Comparison of ENCODE assay signal across 1 cellular context in the genomic region with DNA sequence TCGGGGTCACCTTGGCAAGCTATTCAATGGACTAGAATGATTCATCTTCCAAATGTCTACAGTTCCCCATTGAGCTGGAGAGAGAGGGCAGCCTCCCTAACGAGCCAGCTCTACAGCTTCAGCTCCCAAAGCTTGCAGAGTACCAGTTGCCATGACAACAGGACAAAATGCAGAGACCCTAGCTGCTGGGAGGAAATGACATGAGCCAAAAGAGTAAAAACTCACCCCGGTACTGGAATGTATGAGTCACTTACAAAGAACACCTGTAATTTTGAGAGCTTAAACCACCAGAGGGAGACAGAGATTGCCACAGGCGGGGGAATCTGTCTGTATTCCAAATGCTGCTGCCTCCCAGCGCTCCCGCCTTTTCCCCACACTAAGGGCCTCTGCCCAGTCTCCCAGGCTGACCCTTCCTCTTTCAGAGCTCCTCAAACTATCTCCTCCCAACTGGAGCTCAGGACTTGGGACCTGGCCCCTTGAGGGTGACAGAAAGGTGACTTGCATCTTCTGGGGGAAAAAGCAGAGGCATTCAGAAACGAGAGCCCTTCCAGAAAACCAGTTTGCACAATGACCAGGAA.
TF ChIP-seq lines count a peak whose summit lies in the region.

No MANE protein-coding gene starts in this region.

TF ChIP-seq in GM12878, 131 proteins besides CTCF, POLR2A, EP300 and RAD21 (continued from another document and continues in another):
- TF ChIP-seq, protein P1, sequence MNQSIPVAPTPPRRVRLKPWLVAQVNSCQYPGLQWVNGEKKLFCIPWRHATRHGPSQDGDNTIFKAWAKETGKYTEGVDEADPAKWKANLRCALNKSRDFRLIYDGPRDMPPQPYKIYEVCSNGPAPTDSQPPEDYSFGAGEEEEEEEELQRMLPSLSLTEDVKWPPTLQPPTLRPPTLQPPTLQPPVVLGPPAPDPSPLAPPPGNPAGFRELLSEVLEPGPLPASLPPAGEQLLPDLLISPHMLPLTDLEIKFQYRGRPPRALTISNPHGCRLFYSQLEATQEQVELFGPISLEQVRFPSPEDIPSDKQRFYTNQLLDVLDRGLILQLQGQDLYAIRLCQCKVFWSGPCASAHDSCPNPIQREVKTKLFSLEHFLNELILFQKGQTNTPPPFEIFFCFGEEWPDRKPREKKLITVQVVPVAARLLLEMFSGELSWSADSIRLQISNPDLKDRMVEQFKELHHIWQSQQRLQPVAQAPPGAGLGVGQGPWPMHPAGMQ (IDR thresholded peaks at IDR 0.05; ENCODE audit: borderline replicate concordance): no peak
- TF ChIP-seq IKZF1 (conservative IDR thresholded peaks at IDR 0.05) (no peak; the same call in 1 of the 2 replicates), RCOR1 (conservative IDR thresholded peaks at IDR 0.05; ENCODE audit: low read depth, low read length) (no peak), CREM (IDR thresholded peaks at IDR 0.05; ENCODE audit: low read depth) (peak; percentile 42; the same call in 1 of the 2 replicates), NBN (IDR thresholded peaks at IDR 0.05) (no peak), ZNF217 (IDR thresholded peaks at IDR 0.05) (no peak), RBBP5 (conservative IDR thresholded peaks at IDR 0.05) (no peak), MXI1 (IDR thresholded peaks at IDR 0.05; ENCODE audit: low read depth, low read length) (no peak), CBX3 (IDR thresholded peaks at IDR 0.05; ENCODE audit: borderline replicate concordance, low read depth) (no peak), CEBPB (IDR thresholded peaks at IDR 0.05; ENCODE audit: borderline replicate concordance in 1 of 2, low read depth in 2 of 2, low read length in 2 of 2) (no peak), FOS (IDR thresholded peaks at IDR 0.05; ENCODE audit: borderline replicate concordance, extremely low read depth, insufficient read length) (no peak), TCF12 (IDR thresholded peaks at IDR 0.05; ENCODE audit: low read depth, low read length) (peak; percentile 59; the same call in 1 of the 2 replicates), POLR2AphosphoS5 (IDR thresholded peaks at IDR 0.05; ENCODE audit: low read length) (no peak), CBX5 (IDR thresholded peaks at IDR 0.05; ENCODE audit: low read depth) (no peak), NRF1 (conservative IDR thresholded peaks at IDR 0.05; ENCODE audit: low read depth, low read length) (no peak), MEF2B (IDR thresholded peaks at IDR 0.05; ENCODE audit: partially characterized antibody, poor library complexity, severe bottlenecking) (no peak), ZNF384 (IDR thresholded peaks at IDR 0.05; ENCODE audit: borderline replicate concordance, low read depth, low read length) (no peak), NFXL1 (IDR thresholded peaks at IDR 0.05; ENCODE audit: borderline replicate concordance) (no peak), LARP7 (IDR thresholded peaks at IDR 0.05) (no peak), SMAD1 (IDR thresholded peaks at IDR 0.05; ENCODE audit: low read depth, partially characterized antibody) (no peak), FOXK2 (IDR thresholded peaks at IDR 0.05) (no peak), STAT3 (IDR thresholded peaks at IDR 0.05; ENCODE audit: low read depth, low read length) (no peak), NFIC (IDR thresholded peaks at IDR 0.05; ENCODE audit: low read depth, low read length) (0 out of 2 replicates have a peak, but pooled peaks have one; percentile 34), GABPA (IDR thresholded peaks at IDR 0.05; ENCODE audit: low read depth) (no peak), RFX5 (IDR thresholded peaks at IDR 0.05; ENCODE audit: low read depth, low read length) (0 out of 2 replicates have a peak, but pooled peaks have one; percentile 45), BACH1 (IDR thresholded peaks at IDR 0.05; ENCODE audit: borderline replicate concordance) (no peak), EGR1 (IDR thresholded peaks at IDR 0.05; ENCODE audit: borderline replicate concordance in 1 of 2, low read depth in 2 of 2, low read length in 2 of 2) (no peak)
- TF ChIP-seq, protein P2, sequence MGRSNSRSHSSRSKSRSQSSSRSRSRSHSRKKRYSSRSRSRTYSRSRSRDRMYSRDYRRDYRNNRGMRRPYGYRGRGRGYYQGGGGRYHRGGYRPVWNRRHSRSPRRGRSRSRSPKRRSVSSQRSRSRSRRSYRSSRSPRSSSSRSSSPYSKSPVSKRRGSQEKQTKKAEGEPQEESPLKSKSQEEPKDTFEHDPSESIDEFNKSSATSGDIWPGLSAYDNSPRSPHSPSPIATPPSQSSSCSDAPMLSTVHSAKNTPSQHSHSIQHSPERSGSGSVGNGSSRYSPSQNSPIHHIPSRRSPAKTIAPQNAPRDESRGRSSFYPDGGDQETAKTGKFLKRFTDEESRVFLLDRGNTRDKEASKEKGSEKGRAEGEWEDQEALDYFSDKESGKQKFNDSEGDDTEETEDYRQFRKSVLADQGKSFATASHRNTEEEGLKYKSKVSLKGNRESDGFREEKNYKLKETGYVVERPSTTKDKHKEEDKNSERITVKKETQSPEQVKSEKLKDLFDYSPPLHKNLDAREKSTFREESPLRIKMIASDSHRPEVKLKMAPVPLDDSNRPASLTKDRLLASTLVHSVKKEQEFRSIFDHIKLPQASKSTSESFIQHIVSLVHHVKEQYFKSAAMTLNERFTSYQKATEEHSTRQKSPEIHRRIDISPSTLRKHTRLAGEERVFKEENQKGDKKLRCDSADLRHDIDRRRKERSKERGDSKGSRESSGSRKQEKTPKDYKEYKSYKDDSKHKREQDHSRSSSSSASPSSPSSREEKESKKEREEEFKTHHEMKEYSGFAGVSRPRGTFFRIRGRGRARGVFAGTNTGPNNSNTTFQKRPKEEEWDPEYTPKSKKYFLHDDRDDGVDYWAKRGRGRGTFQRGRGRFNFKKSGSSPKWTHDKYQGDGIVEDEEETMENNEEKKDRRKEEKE (IDR thresholded peaks at IDR 0.05): no peak
- TF ChIP-seq, protein P3, sequence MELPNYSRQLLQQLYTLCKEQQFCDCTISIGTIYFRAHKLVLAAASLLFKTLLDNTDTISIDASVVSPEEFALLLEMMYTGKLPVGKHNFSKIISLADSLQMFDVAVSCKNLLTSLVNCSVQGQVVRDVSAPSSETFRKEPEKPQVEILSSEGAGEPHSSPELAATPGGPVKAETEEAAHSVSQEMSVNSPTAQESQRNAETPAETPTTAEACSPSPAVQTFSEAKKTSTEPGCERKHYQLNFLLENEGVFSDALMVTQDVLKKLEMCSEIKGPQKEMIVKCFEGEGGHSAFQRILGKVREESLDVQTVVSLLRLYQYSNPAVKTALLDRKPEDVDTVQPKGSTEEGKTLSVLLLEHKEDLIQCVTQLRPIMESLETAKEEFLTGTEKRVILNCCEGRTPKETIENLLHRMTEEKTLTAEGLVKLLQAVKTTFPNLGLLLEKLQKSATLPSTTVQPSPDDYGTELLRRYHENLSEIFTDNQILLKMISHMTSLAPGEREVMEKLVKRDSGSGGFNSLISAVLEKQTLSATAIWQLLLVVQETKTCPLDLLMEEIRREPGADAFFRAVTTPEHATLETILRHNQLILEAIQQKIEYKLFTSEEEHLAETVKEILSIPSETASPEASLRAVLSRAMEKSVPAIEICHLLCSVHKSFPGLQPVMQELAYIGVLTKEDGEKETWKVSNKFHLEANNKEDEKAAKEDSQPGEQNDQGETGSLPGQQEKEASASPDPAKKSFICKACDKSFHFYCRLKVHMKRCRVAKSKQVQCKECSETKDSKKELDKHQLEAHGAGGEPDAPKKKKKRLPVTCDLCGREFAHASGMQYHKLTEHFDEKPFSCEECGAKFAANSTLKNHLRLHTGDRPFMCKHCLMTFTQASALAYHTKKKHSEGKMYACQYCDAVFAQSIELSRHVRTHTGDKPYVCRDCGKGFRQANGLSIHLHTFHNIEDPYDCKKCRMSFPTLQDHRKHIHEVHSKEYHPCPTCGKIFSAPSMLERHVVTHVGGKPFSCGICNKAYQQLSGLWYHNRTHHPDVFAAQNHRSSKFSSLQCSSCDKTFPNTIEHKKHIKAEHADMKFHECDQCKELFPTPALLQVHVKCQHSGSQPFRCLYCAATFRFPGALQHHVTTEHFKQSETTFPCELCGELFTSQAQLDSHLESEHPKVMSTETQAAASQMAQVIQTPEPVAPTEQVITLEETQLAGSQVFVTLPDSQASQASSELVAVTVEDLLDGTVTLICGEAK (IDR thresholded peaks at IDR 0.05; ENCODE audit: borderline replicate concordance): no peak
- TF ChIP-seq, protein P4, sequence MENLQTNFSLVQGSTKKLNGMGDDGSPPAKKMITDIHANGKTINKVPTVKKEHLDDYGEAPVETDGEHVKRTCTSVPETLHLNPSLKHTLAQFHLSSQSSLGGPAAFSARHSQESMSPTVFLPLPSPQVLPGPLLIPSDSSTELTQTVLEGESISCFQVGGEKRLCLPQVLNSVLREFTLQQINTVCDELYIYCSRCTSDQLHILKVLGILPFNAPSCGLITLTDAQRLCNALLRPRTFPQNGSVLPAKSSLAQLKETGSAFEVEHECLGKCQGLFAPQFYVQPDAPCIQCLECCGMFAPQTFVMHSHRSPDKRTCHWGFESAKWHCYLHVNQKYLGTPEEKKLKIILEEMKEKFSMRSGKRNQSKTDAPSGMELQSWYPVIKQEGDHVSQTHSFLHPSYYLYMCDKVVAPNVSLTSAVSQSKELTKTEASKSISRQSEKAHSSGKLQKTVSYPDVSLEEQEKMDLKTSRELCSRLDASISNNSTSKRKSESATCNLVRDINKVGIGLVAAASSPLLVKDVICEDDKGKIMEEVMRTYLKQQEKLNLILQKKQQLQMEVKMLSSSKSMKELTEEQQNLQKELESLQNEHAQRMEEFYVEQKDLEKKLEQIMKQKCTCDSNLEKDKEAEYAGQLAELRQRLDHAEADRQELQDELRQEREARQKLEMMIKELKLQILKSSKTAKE (IDR thresholded peaks at IDR 0.05; ENCODE audit: low read depth, poor library complexity, severe bottlenecking): no peak
- TF ChIP-seq, protein P5, sequence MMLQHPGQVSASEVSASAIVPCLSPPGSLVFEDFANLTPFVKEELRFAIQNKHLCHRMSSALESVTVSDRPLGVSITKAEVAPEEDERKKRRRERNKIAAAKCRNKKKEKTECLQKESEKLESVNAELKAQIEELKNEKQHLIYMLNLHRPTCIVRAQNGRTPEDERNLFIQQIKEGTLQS (IDR thresholded peaks at IDR 0.05; ENCODE audit: borderline replicate concordance, extremely low read depth, low read depth, low read length): no peak
- TF ChIP-seq, protein P6, sequence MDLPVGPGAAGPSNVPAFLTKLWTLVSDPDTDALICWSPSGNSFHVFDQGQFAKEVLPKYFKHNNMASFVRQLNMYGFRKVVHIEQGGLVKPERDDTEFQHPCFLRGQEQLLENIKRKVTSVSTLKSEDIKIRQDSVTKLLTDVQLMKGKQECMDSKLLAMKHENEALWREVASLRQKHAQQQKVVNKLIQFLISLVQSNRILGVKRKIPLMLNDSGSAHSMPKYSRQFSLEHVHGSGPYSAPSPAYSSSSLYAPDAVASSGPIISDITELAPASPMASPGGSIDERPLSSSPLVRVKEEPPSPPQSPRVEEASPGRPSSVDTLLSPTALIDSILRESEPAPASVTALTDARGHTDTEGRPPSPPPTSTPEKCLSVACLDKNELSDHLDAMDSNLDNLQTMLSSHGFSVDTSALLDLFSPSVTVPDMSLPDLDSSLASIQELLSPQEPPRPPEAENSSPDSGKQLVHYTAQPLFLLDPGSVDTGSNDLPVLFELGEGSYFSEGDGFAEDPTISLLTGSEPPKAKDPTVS (IDR thresholded peaks at IDR 0.05; ENCODE audit: low read depth, low read length): no peak
- TF ChIP-seq, protein P7, sequence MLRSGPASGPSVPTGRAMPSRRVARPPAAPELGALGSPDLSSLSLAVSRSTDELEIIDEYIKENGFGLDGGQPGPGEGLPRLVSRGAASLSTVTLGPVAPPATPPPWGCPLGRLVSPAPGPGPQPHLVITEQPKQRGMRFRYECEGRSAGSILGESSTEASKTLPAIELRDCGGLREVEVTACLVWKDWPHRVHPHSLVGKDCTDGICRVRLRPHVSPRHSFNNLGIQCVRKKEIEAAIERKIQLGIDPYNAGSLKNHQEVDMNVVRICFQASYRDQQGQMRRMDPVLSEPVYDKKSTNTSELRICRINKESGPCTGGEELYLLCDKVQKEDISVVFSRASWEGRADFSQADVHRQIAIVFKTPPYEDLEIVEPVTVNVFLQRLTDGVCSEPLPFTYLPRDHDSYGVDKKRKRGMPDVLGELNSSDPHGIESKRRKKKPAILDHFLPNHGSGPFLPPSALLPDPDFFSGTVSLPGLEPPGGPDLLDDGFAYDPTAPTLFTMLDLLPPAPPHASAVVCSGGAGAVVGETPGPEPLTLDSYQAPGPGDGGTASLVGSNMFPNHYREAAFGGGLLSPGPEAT (IDR thresholded peaks at IDR 0.05; ENCODE audit: low read depth): no peak
- TF ChIP-seq, protein P8, sequence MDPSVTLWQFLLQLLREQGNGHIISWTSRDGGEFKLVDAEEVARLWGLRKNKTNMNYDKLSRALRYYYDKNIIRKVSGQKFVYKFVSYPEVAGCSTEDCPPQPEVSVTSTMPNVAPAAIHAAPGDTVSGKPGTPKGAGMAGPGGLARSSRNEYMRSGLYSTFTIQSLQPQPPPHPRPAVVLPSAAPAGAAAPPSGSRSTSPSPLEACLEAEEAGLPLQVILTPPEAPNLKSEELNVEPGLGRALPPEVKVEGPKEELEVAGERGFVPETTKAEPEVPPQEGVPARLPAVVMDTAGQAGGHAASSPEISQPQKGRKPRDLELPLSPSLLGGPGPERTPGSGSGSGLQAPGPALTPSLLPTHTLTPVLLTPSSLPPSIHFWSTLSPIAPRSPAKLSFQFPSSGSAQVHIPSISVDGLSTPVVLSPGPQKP (IDR thresholded peaks at IDR 0.05; ENCODE audit: low read depth, low read length): no peak
- TF ChIP-seq, protein P9, sequence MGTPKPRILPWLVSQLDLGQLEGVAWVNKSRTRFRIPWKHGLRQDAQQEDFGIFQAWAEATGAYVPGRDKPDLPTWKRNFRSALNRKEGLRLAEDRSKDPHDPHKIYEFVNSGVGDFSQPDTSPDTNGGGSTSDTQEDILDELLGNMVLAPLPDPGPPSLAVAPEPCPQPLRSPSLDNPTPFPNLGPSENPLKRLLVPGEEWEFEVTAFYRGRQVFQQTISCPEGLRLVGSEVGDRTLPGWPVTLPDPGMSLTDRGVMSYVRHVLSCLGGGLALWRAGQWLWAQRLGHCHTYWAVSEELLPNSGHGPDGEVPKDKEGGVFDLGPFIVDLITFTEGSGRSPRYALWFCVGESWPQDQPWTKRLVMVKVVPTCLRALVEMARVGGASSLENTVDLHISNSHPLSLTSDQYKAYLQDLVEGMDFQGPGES (IDR thresholded peaks at IDR 0.05): no peak
- TF ChIP-seq, protein P10, sequence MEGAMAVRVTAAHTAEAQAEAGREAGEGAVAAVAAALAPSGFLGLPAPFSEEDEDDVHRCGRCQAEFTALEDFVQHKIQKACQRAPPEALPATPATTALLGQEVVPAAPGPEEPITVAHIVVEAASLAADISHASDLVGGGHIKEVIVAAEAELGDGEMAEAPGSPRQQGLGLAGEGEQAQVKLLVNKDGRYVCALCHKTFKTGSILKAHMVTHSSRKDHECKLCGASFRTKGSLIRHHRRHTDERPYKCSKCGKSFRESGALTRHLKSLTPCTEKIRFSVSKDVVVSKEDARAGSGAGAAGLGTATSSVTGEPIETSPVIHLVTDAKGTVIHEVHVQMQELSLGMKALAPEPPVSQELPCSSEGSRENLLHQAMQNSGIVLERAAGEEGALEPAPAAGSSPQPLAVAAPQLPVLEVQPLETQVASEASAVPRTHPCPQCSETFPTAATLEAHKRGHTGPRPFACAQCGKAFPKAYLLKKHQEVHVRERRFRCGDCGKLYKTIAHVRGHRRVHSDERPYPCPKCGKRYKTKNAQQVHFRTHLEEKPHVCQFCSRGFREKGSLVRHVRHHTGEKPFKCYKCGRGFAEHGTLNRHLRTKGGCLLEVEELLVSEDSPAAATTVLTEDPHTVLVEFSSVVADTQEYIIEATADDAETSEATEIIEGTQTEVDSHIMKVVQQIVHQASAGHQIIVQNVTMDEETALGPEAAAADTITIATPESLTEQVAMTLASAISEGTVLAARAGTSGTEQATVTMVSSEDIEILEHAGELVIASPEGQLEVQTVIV (IDR thresholded peaks at IDR 0.05; ENCODE audit: borderline replicate concordance, partially characterized antibody): no peak
